ENCODE assay signal across 1 cellular context in genomic region chr16:21656795-21657768, GRCh38.
TF ChIP-seq lines count a peak whose summit lies in the region.

No MANE protein-coding gene starts in this region.

TF ChIP-seq in K562, 482 proteins besides CTCF, POLR2A, EP300 and RAD21:
- TF ChIP-seq NFXL1 (CRISPR knock-in tag; IDR thresholded peaks at IDR 0.05) = no peak
- TF ChIP-seq SMC3 (conservative IDR thresholded peaks at IDR 0.05; ENCODE audit: insufficient read depth, low read depth, low read length) = peak; percentile 60
- TF ChIP-seq PKNOX1 (IDR thresholded peaks at IDR 0.05) = peak; percentile 61
- TF ChIP-seq DEAF1 (CRISPR knock-in tag; IDR thresholded peaks at IDR 0.05) = peak; percentile 38; the same call in 1 of the 2 replicates
- TF ChIP-seq BRCA1 (IDR thresholded peaks at IDR 0.05) = no peak
- no peak for TF ChIP-seq BRCA1 (CRISPR knock-in tag; IDR thresholded peaks at IDR 0.05)
- TF ChIP-seq CREM (IDR thresholded peaks at IDR 0.05; ENCODE audit: low read depth) = peak; percentile 43; the same call in 1 of the 2 replicates
- TF ChIP-seq E2F8 (IDR thresholded peaks at IDR 0.05; ENCODE audit: low read depth, partially characterized antibody) = no peak
- TF ChIP-seq MEIS2 (IDR thresholded peaks at IDR 0.05; ENCODE audit: partially characterized antibody) = peak; percentile 57
- TF ChIP-seq RREB1 (CRISPR knock-in tag; IDR thresholded peaks at IDR 0.05) = no peak
- TF ChIP-seq HNRNPH1 (optimal IDR thresholded peaks at IDR 0.05; ENCODE audit: low read depth, low read length) = no peak
- no peak for TF ChIP-seq PBX2 (CRISPR knock-in tag; IDR thresholded peaks at IDR 0.05; ENCODE audit: low read depth)
- TF ChIP-seq PBX2 (tag; conservative IDR thresholded peaks at IDR 0.05; ENCODE audit: low read depth) = 0 out of 2 replicates have a peak, but pooled peaks have one; percentile 25
- TF ChIP-seq POLR2H (tag; IDR thresholded peaks at IDR 0.05; ENCODE audit: low read depth) = peak; percentile 42; the same call in 1 of the 2 replicates
